6 cellular contexts compared by ENCODE assay signal in genomic region chr10:133258066-133258817, GRCh38. TPM values are rescaled to one million over a fixed set of nuclear protein-coding genes. Genes with fewer than 3 reads are reported as not detected.
A peak's percentile ranks its signal among the peaks of the same experiment; 100 is the strongest.
DNase-seq lines count a peak whose midpoint lies in the region; ATAC-seq and TF ChIP-seq lines count a peak whose summit lies in the region.

No MANE protein-coding gene starts in this region.

- no peaks in the 10 kb centered on the region for H4K20me1 ChIP-seq in DOHH2 (ENCODE audit: control insufficient read depth, insufficient read depth, low read depth, low read length)

- H3K4me1 ChIP-seq in DOHH2 (ENCODE audit: control insufficient read depth, low read length) (peaks cover 38% of the 10 kb centered on the region), liver (ENCODE audit: control insufficient read depth in 4 of 4, insufficient read depth in 4 of 4, low read length in 3 of 4) (peaks cover 5 to 24% (median 14%) of the 10 kb centered on the region in 4 donors)

- peak overlapping the region; percentile 73 for H3K4me2 ChIP-seq in DOHH2 (ENCODE audit: low read length)

- TF ChIP-seq CTCF in DOHH2 (IDR thresholded peaks at IDR 0.05; ENCODE audit: low read depth, low read length, poor library complexity, severe bottlenecking) (no peak), liver (IDR thresholded peaks at IDR 0.05; ENCODE audit: low read depth, low read length, missing input control) (no peak)

- 62% methylated on average over 21 of the region's 21 CpGs for WGBS in liver

- no peaks in the 10 kb centered on the region for H3K36me3 ChIP-seq in DOHH2 (ENCODE audit: control insufficient read depth, low read length)
- peaks cover 0 to 2% (median 0%) of the 10 kb centered on the region in 4 donors for H3K36me3 ChIP-seq in liver (ENCODE audit: control insufficient read depth in 4 of 4, insufficient read depth in 3 of 4, low read depth in 1 of 4, low read length in 3 of 4)

- H3K27ac ChIP-seq in DOHH2 (ENCODE audit: low read depth, low read length) (no peak overlapping the region), liver (ENCODE audit: low read depth in 1 of 2, low read length in 2 of 2) (peak overlapping the region; percentile 7 to 17)

- H3K9me2 ChIP-seq in DOHH2 (replicated peaks; ENCODE audit: control insufficient read depth, low read length): no peaks in the 10 kb centered on the region

- H3K4me3 ChIP-seq in DOHH2 (ENCODE audit: low read length): peak overlapping the region; percentile 56
- no peak overlapping the region for H3K4me3 ChIP-seq in liver (ENCODE audit: low read depth in 1 of 3, low read length in 3 of 3)

- H3F3A ChIP-seq in DOHH2 (ENCODE audit: control insufficient read depth, insufficient read depth): no peaks in the 10 kb centered on the region

- no peak overlapping the region for H3K9ac ChIP-seq in liver (ENCODE audit: low read depth in 1 of 2, low read length in 2 of 2)

- H3K9me3 ChIP-seq in DOHH2 (ENCODE audit: control insufficient read depth, insufficient read depth, low read length): peaks cover 10% of the 10 kb centered on the region; the same call in 1 of the 2 replicates
- H3K9me3 ChIP-seq in liver (ENCODE audit: control insufficient read depth in 4 of 4, low read length in 3 of 4): no peaks in the 10 kb centered on the region

- in situ Hi-C loops in G401 (cut with HindIII; ENCODE audit: low sequenced_read_pairs): no loop called here

- H3K79me2 ChIP-seq in DOHH2 (ENCODE audit: control insufficient read depth, low read length): no peaks in the 10 kb centered on the region

- H3K27me3 ChIP-seq in DOHH2 (ENCODE audit: control insufficient read depth, low read length): 0 out of 2 replicates have a peak, but pooled peaks cover 6% of the 10 kb centered on the region
- H3K27me3 ChIP-seq in liver (ENCODE audit: control insufficient read depth in 4 of 4, insufficient read depth in 4 of 4, low read length in 3 of 4): no peaks in the 10 kb centered on the region

- no peak for ATAC-seq in GM21390 (IDR thresholded peaks at IDR 0.05; ENCODE audit: unreplicated experiment)

- no peak for TF ChIP-seq RAD21 in liver (IDR thresholded peaks at IDR 0.05)

- DNase-seq in RPMI7951 (ENCODE audit: low read depth) (peak; percentile 19), G401 (ENCODE audit: low spot score) (no peak), cerebellar cortex (ENCODE audit: low spot score) (no peak)

TF ChIP-seq in liver, 16 proteins besides CTCF, POLR2A, EP300 and RAD21:
- no peak for TF ChIP-seq MAX (IDR thresholded peaks at IDR 0.05)
- TF ChIP-seq TAF1 (conservative IDR thresholded peaks at IDR 0.05): no peak
- no peak for TF ChIP-seq FOXA1 (IDR thresholded peaks at IDR 0.05)
- TF ChIP-seq SP1 (IDR thresholded peaks at IDR 0.05): no peak
- no peak for TF ChIP-seq FOXA2 (IDR thresholded peaks at IDR 0.05)
- no peak for TF ChIP-seq RXRA (IDR thresholded peaks at IDR 0.05)
- TF ChIP-seq HNF4G (IDR thresholded peaks at IDR 0.05): no peak
- TF ChIP-seq ATF3 (IDR thresholded peaks at IDR 0.05): no peak
- TF ChIP-seq NR2F2 (IDR thresholded peaks at IDR 0.05): no peak
- no peak for TF ChIP-seq REST (IDR thresholded peaks at IDR 0.05)
- no peak for TF ChIP-seq HNF4A (conservative IDR thresholded peaks at IDR 0.05)
- TF ChIP-seq JUND (IDR thresholded peaks at IDR 0.05): no peak
- no peak for TF ChIP-seq YY1 (IDR thresholded peaks at IDR 0.05)
- no peak for TF ChIP-seq ZBTB33 (IDR thresholded peaks at IDR 0.05)
- no peak for TF ChIP-seq EGR1 (IDR thresholded peaks at IDR 0.05; ENCODE audit: low read depth in 2 of 2)
- no peak for TF ChIP-seq GABPA (IDR thresholded peaks at IDR 0.05 in 1 of 2, conservative IDR thresholded peaks at IDR 0.05 in 1 of 2)

RNA-seq across cellular contexts. Expression of gene ADAM8, which starts 18.4 kb away (rescaled TPM):
- total RNA-seq in RPMI7951 (2014; rRNA removed; shearing (Covaris generic)): 3.8 and 6.3 TPM in 2 replicates
- total RNA-seq in liver: 1 to 10 TPM; 5.4 to 6.9 TPM
- polyA plus RNA-seq in liver: 1 to 10 TPM; 1.3 to 2.0 TPM
- 0.68 and 12.7 TPM in 2 replicates for total RNA-seq in G401 (2014; rRNA removed; shearing (Covaris generic))

RNA-seq across cellular contexts. Expression of gene VENTX, which starts 20.6 kb away (rescaled TPM):
- not detected in 2 replicates for total RNA-seq in RPMI7951 (2014; rRNA removed; shearing (Covaris generic))
- total RNA-seq in liver: under 1 TPM; 0.05 to 0.25 TPM
- polyA plus RNA-seq in liver: under 1 TPM; 0.06 to 0.13 TPM
- total RNA-seq in G401 (2014; rRNA removed; shearing (Covaris generic)): 0.12 TPM in 1 of 2 replicates, not detected in the other

RNA-seq across cellular contexts. Expression of gene UTF1, which starts 28.2 kb away (rescaled TPM):
- total RNA-seq in RPMI7951 (2014; rRNA removed; shearing (Covaris generic)): not detected in 2 replicates
- not detected for total RNA-seq in liver
- not detected for polyA plus RNA-seq in liver
- total RNA-seq in G401 (2014; rRNA removed; shearing (Covaris generic)): not detected in 2 replicates

RNA-seq across cellular contexts. Expression of gene TUBGCP2, which starts 50.4 kb away (rescaled TPM):
- 42.0 and 43.3 TPM in 2 replicates for total RNA-seq in RPMI7951 (2014; rRNA removed; shearing (Covaris generic))
- total RNA-seq in liver: 10 to 100 TPM; 29.6 to 32.4 TPM
- 10 to 100 TPM; 18.8 to 25.6 TPM for polyA plus RNA-seq in liver
- 71.4 and 73.3 TPM in 2 replicates for total RNA-seq in G401 (2014; rRNA removed; shearing (Covaris generic))

RNA-seq across cellular contexts. Expression of gene ZNF511, which starts 50.5 kb away (rescaled TPM):
- 33.9 and 57.6 TPM in 2 replicates for total RNA-seq in RPMI7951 (2014; rRNA removed; shearing (Covaris generic))
- total RNA-seq in liver: 10 to 100 TPM; 13.7 to 31.3 TPM
- polyA plus RNA-seq in liver: 10 to 100 TPM; 17.0 to 31.8 TPM
- 60.7 and 97.4 TPM in 2 replicates for total RNA-seq in G401 (2014; rRNA removed; shearing (Covaris generic))
